In genomic region chr22:39983346-39983745, GRCh38 we compare ENCODE assay signal across 29 cellular contexts. TPM values are rescaled to one million over a fixed set of nuclear protein-coding genes. Genes with fewer than 3 reads are reported as not detected.
DNase-seq lines count a peak whose midpoint lies in the region; ATAC-seq and TF ChIP-seq lines count a peak whose summit lies in the region.
"Had no signal": no experiment of that assay in that cellular context is flagged by ENCODE, and none has a peak within 500 bp of the region (broad histone marks: within the 10 kb centered on the region; RNA-seq: fewer than 3 reads in every experiment).

No MANE protein-coding gene starts in this region.

- no peak for TF ChIP-seq CTCF in RWPE1 (conservative IDR thresholded peaks at IDR 0.05; ENCODE audit: low read depth)

- no peaks in the 10 kb centered on the region for H3K27me3 Mint-ChIP-seq in activated naive CD4-positive, alpha-beta T cell treated with anti-CD3 and anti-CD28 coated beads, Interleukin-2, amount 50 U/mL, for 24 hours
- H3K27me3 Mint-ChIP-seq in naive thymus-derived CD8-positive, alpha-beta T cell: no peaks in the 10 kb centered on the region
- H3K27me3 Mint-ChIP-seq: CD4-positive, alpha-beta T cell had no signal

- peaks cover 42% of the 10 kb centered on the region for H3K4me1 Mint-ChIP-seq in activated naive CD4-positive, alpha-beta T cell treated with anti-CD3 and anti-CD28 coated beads, Interleukin-2, amount 50 U/mL, for 24 hours
- H3K4me1 Mint-ChIP-seq in naive thymus-derived CD8-positive, alpha-beta T cell: peaks cover 36 to 65% (median 47%) of the 10 kb centered on the region in 4 donors

- DNase-seq in activated naive CD4-positive, alpha-beta T cell treated with anti-CD3 and anti-CD28 coated beads, Interleukin-2, amount 50 U/mL, for 16 hours: no peak
- DNase-seq in RWPE1 (ENCODE audit: low spot score): no peak
- no peak for DNase-seq in naive thymus-derived CD8-positive, alpha-beta T cell
- DNase-seq in activated T-cell treated with anti-CD3 and anti-CD28 coated beads, Interleukin-2, amount 50 U/mL, for 1 hour: no peak
- DNase-seq: AML-193; CD4-positive, alpha-beta T cell; DMS 273 treated with DMSO at 0.1 percent for 48 hours; DMS79; EL; GDM1; GOT3; KG1; MG63; NCI-H1105 treated with DMSO at 0.1 percent for 48 hours; NCI-H146; NCI-H2029; NCI-H446; NCI-H524 treated with DMSO at 0.1 percent for 48 hours; NCI-H774; PC-3; SJCRH30 had no signal

- ATAC-seq in naive thymus-derived CD8-positive, alpha-beta T cell: no peak
- ATAC-seq in GM18861 (IDR thresholded peaks at IDR 0.05; ENCODE audit: unreplicated experiment): no peak
- no peak for ATAC-seq in GM21723 (IDR thresholded peaks at IDR 0.05; ENCODE audit: unreplicated experiment)
- ATAC-seq: A549, GM12878, PC-3, Right ventricle myocardium inferior had no signal

- H3K27ac Mint-ChIP-seq in activated naive CD4-positive, alpha-beta T cell treated with anti-CD3 and anti-CD28 coated beads, Interleukin-2, amount 50 U/mL, for 24 hours: peak overlapping the region; percentile 76
- H3K27ac Mint-ChIP-seq in naive thymus-derived CD8-positive, alpha-beta T cell: peak overlapping the region in 9 of 10 donors; percentile 28 to 89 (median 52)
- H3K27ac Mint-ChIP-seq: CD4-positive, alpha-beta T cell had no signal

- POLR2A ChIA-PET in RWPE1 (lab: Yijun Ruan, JAX; ENCODE audit: low non-redundant PET): no interaction called here
- POLR2A ChIA-PET in naive thymus-derived CD8-positive, alpha-beta T cell (lab: Charles Lee): interaction anchor here (0.7 to 1.6 kb wide), 5 partner anchors 10 to 269 kb away, joined by 3 to 5 read pairs (median 4); no protein-coding TSS in a partner anchor

- no peak overlapping the region for H3K4me3 Mint-ChIP-seq in activated naive CD4-positive, alpha-beta T cell treated with anti-CD3 and anti-CD28 coated beads, Interleukin-2, amount 50 U/mL, for 24 hours
- peak overlapping the region in 5 of 10 donors; percentile 14 to 48 (median 39) for H3K4me3 Mint-ChIP-seq in naive thymus-derived CD8-positive, alpha-beta T cell
- H3K4me3 Mint-ChIP-seq: CD4-positive, alpha-beta T cell had no signal

- H3K27ac ChIP-seq in RWPE1: peak overlapping the region; percentile 82
- H3K27ac ChIP-seq: A549; BLaER1 treated with 17β-estradiol and CSF1 and Interleukin-3, amounts not matched to agents 10 nM and 100 nM; SJCRH30 had no signal

- H3K9me3 Mint-ChIP-seq in activated naive CD4-positive, alpha-beta T cell treated with anti-CD3 and anti-CD28 coated beads, Interleukin-2, amount 50 U/mL, for 24 hours: no peaks in the 10 kb centered on the region
- H3K9me3 Mint-ChIP-seq in naive thymus-derived CD8-positive, alpha-beta T cell: no peaks in the 10 kb centered on the region
- H3K9me3 Mint-ChIP-seq: CD4-positive, alpha-beta T cell had no signal

- H3K36me3 Mint-ChIP-seq in activated naive CD4-positive, alpha-beta T cell treated with anti-CD3 and anti-CD28 coated beads, Interleukin-2, amount 50 U/mL, for 24 hours: no peaks in the 10 kb centered on the region
- no peaks in the 10 kb centered on the region for H3K36me3 Mint-ChIP-seq in naive thymus-derived CD8-positive, alpha-beta T cell

- CTCF ChIA-PET in RWPE1 (lab: Yijun Ruan, JAX): no interaction called here

RNA-seq across cellular contexts. Expression of gene FAM83F, which starts 11.4 kb away (rescaled TPM):
- 1 to 10 TPM in 1 of 2 experiments, under 1 TPM in 1; 0.41 to 1.2 TPM for total RNA-seq in naive thymus-derived CD8-positive, alpha-beta T cell
- polyA plus RNA-seq in naive thymus-derived CD8-positive, alpha-beta T cell: under 1 TPM in 2 of 3 donors, not detected in 1; 0.01 to 0.02 TPM
- total RNA-seq: IMR-90, SJCRH30 had no signal
- polyA plus RNA-seq: A549, IMR-90 had no signal

RNA-seq across cellular contexts. Expression of gene TMA7B, which starts 23.1 kb away (rescaled TPM):
- total RNA-seq in naive thymus-derived CD8-positive, alpha-beta T cell: 10 to 100 TPM; 11.8 to 14.2 TPM
- polyA plus RNA-seq in naive thymus-derived CD8-positive, alpha-beta T cell: 1 to 10 TPM; 1.5 to 3.5 (median 2.8) TPM
- total RNA-seq: IMR-90, PC-3, Right ventricle myocardium inferior had no signal
- polyA plus RNA-seq: A549, IMR-90 had no signal
